In genomic region chr20:37179671-37180524, GRCh38 we compare ENCODE assay signal across 8 cellular contexts. TPM values are rescaled to one million over a fixed set of nuclear protein-coding genes. Genes with fewer than 3 reads are reported as not detected.
DNase-seq lines count a peak whose midpoint lies in the region; ATAC-seq and TF ChIP-seq lines count a peak whose summit lies in the region.

No MANE protein-coding gene starts in this region.

- H2AFZ ChIP-seq in osteoblast (ENCODE audit: low read length) = peak overlapping the region; percentile 95

- WGBS in esophagus muscularis mucosa = 5% methylated on average over 17 of the region's 18 CpGs

- no peak for TF ChIP-seq EP300 in esophagus muscularis mucosa (IDR thresholded peaks at IDR 0.05)

- ATAC-seq in GM21723 (IDR thresholded peaks at IDR 0.05; ENCODE audit: unreplicated experiment) = peak; percentile 3
- no peak for ATAC-seq in HG03342 (IDR thresholded peaks at IDR 0.05; ENCODE audit: unreplicated experiment)
- ATAC-seq in HG02759 (IDR thresholded peaks at IDR 0.05; ENCODE audit: unreplicated experiment) = no peak

- intact Hi-C loops in esophagus muscularis mucosa (cut with DNase I) = no loop called here

- H3K9me3 ChIP-seq in esophagus muscularis mucosa (no peaks in the 10 kb centered on the region), osteoblast (ENCODE audit: low read depth, low read length) (no peaks in the 10 kb centered on the region)

- TF ChIP-seq POLR2A in esophagus muscularis mucosa (IDR thresholded peaks at IDR 0.05; ENCODE audit: low read depth) = no peak

- H3K27me3 ChIP-seq in esophagus muscularis mucosa (no peaks in the 10 kb centered on the region), osteoblast (ENCODE audit: insufficient read depth, low read length) (no peaks in the 10 kb centered on the region)

- peaks cover 34% of the 10 kb centered on the region for H4K20me1 ChIP-seq in osteoblast (ENCODE audit: insufficient read depth, low read length)

- H3K27ac ChIP-seq in esophagus muscularis mucosa (replicated peaks in 1 of 4) = peak overlapping the region; percentile 89 to 99 (median 96)
- H3K27ac ChIP-seq in osteoblast (ENCODE audit: low read depth, low read length) = peak overlapping the region; percentile 93

- DNase-seq in A172 (ENCODE audit: low spot score) (peak; percentile 48), SW480 (ENCODE audit: low spot score) (peak; percentile 73), esophagus muscularis mucosa (ENCODE audit: extremely low spot score) (no peak), osteoblast (ENCODE audit: insufficient read length, low spot score, missing footprints) (peak; percentile 79), NCI-H2171 treated with DMSO at 0.1 percent for 48 hours (lab: John Stamatoyannopoulos, UW) (no peak)

- H3K4me2 ChIP-seq in osteoblast (ENCODE audit: insufficient read depth, low read length) = peak overlapping the region; percentile 100

- H3K36me3 ChIP-seq in esophagus muscularis mucosa (peaks cover 0 to 22% (median 13%) of the 10 kb centered on the region in 4 donors), osteoblast (ENCODE audit: insufficient read depth, low read length) (peaks cover 20% of the 10 kb centered on the region)

- H3K4me3 ChIP-seq in esophagus muscularis mucosa (peak overlapping the region; percentile 77 to 93 (median 84)), osteoblast (ENCODE audit: insufficient read depth, low read length) (peak overlapping the region; percentile 99)

- H3K4me1 ChIP-seq in esophagus muscularis mucosa = peaks cover 17 to 55% (median 44%) of the 10 kb centered on the region in 4 donors
- H3K4me1 ChIP-seq in osteoblast (ENCODE audit: insufficient read depth, low read length) = peaks cover 12% of the 10 kb centered on the region

- TF ChIP-seq CTCF in esophagus muscularis mucosa (IDR thresholded peaks at IDR 0.05) (no peak), osteoblast (IDR thresholded peaks at IDR 0.05; ENCODE audit: extremely low read depth, low read depth, low read length) (no peak)

- H3K79me2 ChIP-seq in osteoblast (ENCODE audit: insufficient read depth, low read length) = peaks cover 57% of the 10 kb centered on the region

RNA-seq across cellular contexts. Expression of gene MROH8, which starts 0.6 kb away (rescaled TPM):
- 1.3 and 9.3 TPM in 2 replicates for total RNA-seq in A172 (2014; rRNA removed; shearing (Covaris generic))
- total RNA-seq in esophagus muscularis mucosa (1 to 10 TPM; 2.7 to 6.2 (median 3.0) TPM), osteoblast (1.1 and 1.8 TPM in 2 replicates)

RNA-seq across cellular contexts. Expression of gene RPN2, which starts 0.8 kb away (rescaled TPM):
- 262 and 264 TPM in 2 replicates for total RNA-seq in A172 (2014; rRNA removed; shearing (Covaris generic))
- total RNA-seq in esophagus muscularis mucosa (100 to 1,000 TPM in 3 of 4 donors, 10 to 100 TPM in 1; 89.7 to 125 (median 111) TPM), osteoblast (213 and 245 TPM in 2 replicates)

Comparison
In these comparisons a context has a peak if more than half of its experiments do, and no peak if none do; other contexts are left out.
1. DNase-seq: peak in A172 (single experiment), SW480 (single experiment) and osteoblast (single experiment); none in esophagus muscularis mucosa (single experiment) and NCI-H2171 treated with DMSO at 0.1 percent for 48 hours (single experiment).